1 cellular context compared by ENCODE assay signal in genomic region chr2:127359520-127359919, GRCh38.
TF ChIP-seq lines count a peak whose summit lies in the region.

No MANE protein-coding gene starts in this region.

TF ChIP-seq in HEK293, 187 proteins besides CTCF, POLR2A, EP300 and RAD21 (continued from another document):
- TF ChIP-seq, protein P1, sequence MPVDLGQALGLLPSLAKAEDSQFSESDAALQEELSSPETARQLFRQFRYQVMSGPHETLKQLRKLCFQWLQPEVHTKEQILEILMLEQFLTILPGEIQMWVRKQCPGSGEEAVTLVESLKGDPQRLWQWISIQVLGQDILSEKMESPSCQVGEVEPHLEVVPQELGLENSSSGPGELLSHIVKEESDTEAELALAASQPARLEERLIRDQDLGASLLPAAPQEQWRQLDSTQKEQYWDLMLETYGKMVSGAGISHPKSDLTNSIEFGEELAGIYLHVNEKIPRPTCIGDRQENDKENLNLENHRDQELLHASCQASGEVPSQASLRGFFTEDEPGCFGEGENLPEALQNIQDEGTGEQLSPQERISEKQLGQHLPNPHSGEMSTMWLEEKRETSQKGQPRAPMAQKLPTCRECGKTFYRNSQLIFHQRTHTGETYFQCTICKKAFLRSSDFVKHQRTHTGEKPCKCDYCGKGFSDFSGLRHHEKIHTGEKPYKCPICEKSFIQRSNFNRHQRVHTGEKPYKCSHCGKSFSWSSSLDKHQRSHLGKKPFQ (tag by site-specific recombination; IDR thresholded peaks at IDR 0.05): no peak
- TF ChIP-seq ZNF610 (tag by site-specific recombination; IDR thresholded peaks at IDR 0.05; ENCODE audit: borderline replicate concordance) (no peak), ZNF221 (tag by site-specific recombination; IDR thresholded peaks at IDR 0.05; ENCODE audit: borderline replicate concordance) (no peak)
